Comparison of ENCODE assay signal across 8 cellular contexts in genomic region chr5:44774279-44774880, GRCh38. TPM values are rescaled to one million over a fixed set of nuclear protein-coding genes. Genes with fewer than 3 reads are reported as not detected.
DNase-seq lines count a peak whose midpoint lies in the region; ATAC-seq, FAIRE-seq and TF ChIP-seq lines count a peak whose summit lies in the region.

No MANE protein-coding gene starts in this region.

- H2AK9ac ChIP-seq in IMR-90 (replicated peaks; ENCODE audit: low read depth, low read length, poor library complexity), result no peak overlapping the region

- H4K8ac ChIP-seq in IMR-90 (ENCODE audit: low read depth in 2 of 2, low read length in 2 of 2), result no peak overlapping the region

- no peak overlapping the region for H3K9ac ChIP-seq in IMR-90 (ENCODE audit: low read depth, low read length)

- peak; percentile 88 for FAIRE-seq in RCC 7860 (lab: Jason Lieb, UNC)

- H3K9me1 ChIP-seq in IMR-90 (ENCODE audit: insufficient read depth, low read length), result no peaks in the 10 kb centered on the region

- peak; percentile 52 for DNase-seq in IMR-90
- DNase-seq in RCC 7860 (ENCODE audit: low spot score), result peak; percentile 50
- DNase-seq in esophagus squamous epithelium (lab: John Stamatoyannopoulos, UW), result no peak
- DNase-seq in prostate gland (ENCODE audit: low spot score), result no peak
- no peak for DNase-seq in cerebellar nuclear complex (lab: John Stamatoyannopoulos, UW)
- no peak for DNase-seq in activated T-cell treated with anti-CD3 and anti-CD28 coated beads, Interleukin-2, amount 50 U/mL, for 1 hour

- no peak overlapping the region for H4K91ac ChIP-seq in IMR-90 (ENCODE audit: insufficient read depth, low read depth, low read length)

- no peaks in the 10 kb centered on the region for H3K27me3 ChIP-seq in IMR-90 (ENCODE audit: control insufficient read depth, insufficient read depth, low read length)
- H3K27me3 ChIP-seq in esophagus squamous epithelium, result no peaks in the 10 kb centered on the region
- H3K27me3 ChIP-seq in prostate gland (replicated peaks; ENCODE audit: insufficient read depth), result no peaks in the 10 kb centered on the region

- ATAC-seq in GM18907 (IDR thresholded peaks at IDR 0.05; ENCODE audit: unreplicated experiment) (peak; percentile 66), IMR-90 (ENCODE audit: low read depth) (peak; percentile 82)

- WGBS in IMR-90 (ENCODE audit: extremely low coverage in 2 of 2, insufficient read length in 1 of 2), 2 experiments, result no CpG with 5 or more reads among the region's 1 CpG
- WGBS in esophagus squamous epithelium, 2 donors, result 3 to 11% methylated on average over 1 of the region's 1 CpG
- WGBS in prostate gland, result 5% methylated on average over 1 of the region's 1 CpG

- no peaks in the 10 kb centered on the region for H4K20me1 ChIP-seq in IMR-90 (ENCODE audit: insufficient read depth, low read length)

- intact Hi-C loops in IMR-90 (cut with micrococcal nuclease), result loop anchor here (1.0 to 10.0 kb wide), 6 partner anchors 238 to 1372 kb away; partner anchors contain the start of gene PAIP1
- intact Hi-C loops in esophagus squamous epithelium (cut with DNase I), result no loop called here
- intact Hi-C loops in prostate gland (cut with DNase I), result loop anchor here (5.0 kb wide), 3 partner anchors 237 to 1142 kb away; no protein-coding TSS in a partner anchor

- no peak for TF ChIP-seq POLR2A in IMR-90 (IDR thresholded peaks at IDR 0.05; ENCODE audit: low read depth, low read length)
- TF ChIP-seq POLR2A in esophagus squamous epithelium (IDR thresholded peaks at IDR 0.05), result no peak
- TF ChIP-seq POLR2A in prostate gland (IDR thresholded peaks at IDR 0.05), result no peak

- no peak overlapping the region for H3K4ac ChIP-seq in IMR-90 (ENCODE audit: low read depth, low read length)

- H2BK120ac ChIP-seq in IMR-90 (ENCODE audit: low read depth, low read length), result no peak overlapping the region

- no peak overlapping the region for H2AK5ac ChIP-seq in IMR-90 (ENCODE audit: low read depth, low read length)

- no TSS peak for BruUV-seq in IMR-90 (replicated peaks; lab: Mats Ljungman, UMichigan)

- no peaks in the 10 kb centered on the region for H3K9me3 ChIP-seq in IMR-90 (ENCODE audit: control insufficient read depth, insufficient read depth, low read length)
- H3K9me3 ChIP-seq in esophagus squamous epithelium, result no peaks in the 10 kb centered on the region
- no peaks in the 10 kb centered on the region for H3K9me3 ChIP-seq in prostate gland

- H3K27ac ChIP-seq in C4-2B, result no peak overlapping the region
- no peak overlapping the region for H3K27ac ChIP-seq in IMR-90 (ENCODE audit: insufficient read depth, low read length)
- H3K27ac ChIP-seq in esophagus squamous epithelium, result no peak overlapping the region
- H3K27ac ChIP-seq in prostate gland, result no peak overlapping the region

- H2AFZ ChIP-seq in IMR-90 (replicated peaks; ENCODE audit: low read length, poor library complexity), result no peak overlapping the region

- H2BK15ac ChIP-seq in IMR-90 (ENCODE audit: low read depth, low read length), result no peak overlapping the region

- POLR2A ChIA-PET in IMR-90 (lab: Charles Lee; ENCODE audit: unreplicated experiment), result no interaction called here

- no peaks in the 10 kb centered on the region for H3K79me1 ChIP-seq in IMR-90 (ENCODE audit: low read depth in 1 of 2, low read length in 2 of 2)

- H2BK20ac ChIP-seq in IMR-90 (ENCODE audit: low read depth, low read length), result no peak overlapping the region

- no peak overlapping the region for H2BK5ac ChIP-seq in IMR-90 (ENCODE audit: low read depth, low read length, poor library complexity, severe bottlenecking)

- H3K4me3 ChIP-seq in IMR-90 (ENCODE audit: insufficient read depth, low read depth, low read length) (no peak overlapping the region), esophagus squamous epithelium (no peak overlapping the region), prostate gland (no peak overlapping the region)

- no peak overlapping the region for H4K5ac ChIP-seq in IMR-90 (ENCODE audit: low read depth, low read length)

- peak; percentile 76 for TF ChIP-seq RAD21 in IMR-90 (IDR thresholded peaks at IDR 0.05; ENCODE audit: low read length)

- no peak overlapping the region for H3K14ac ChIP-seq in IMR-90 (replicated peaks; ENCODE audit: low read depth, low read length)

- TF ChIP-seq CTCF in C4-2B (conservative IDR thresholded peaks at IDR 0.05) (peak; percentile 71), IMR-90 (conservative IDR thresholded peaks at IDR 0.05; ENCODE audit: low read depth, low read length) (peak; percentile 68), esophagus squamous epithelium (IDR thresholded peaks at IDR 0.05) (peak in 5 of 6 experiments; percentile 26 to 55 (median 31)), prostate gland (IDR thresholded peaks at IDR 0.05) (peak; percentile 8 to 51 (median 49))

- H3K23ac ChIP-seq in IMR-90 (ENCODE audit: low read depth, low read length), result no peak overlapping the region

- H3K56ac ChIP-seq in IMR-90 (ENCODE audit: extremely low read depth, insufficient read depth, low read length), result no peak overlapping the region

- H3K4me2 ChIP-seq in IMR-90 (ENCODE audit: low read depth, low read length), result no peak overlapping the region

- dilution Hi-C loops in IMR-90 (cut with HindIII; ENCODE audit: low sequenced_read_pairs, unreplicated experiment), result no loop called here

- in situ Hi-C loops in IMR-90 (cut with MboI; ENCODE audit: low sequenced_read_pairs), result loop anchor here (10.0 kb wide), 1 partner anchor 1140 kb away; no protein-coding TSS in a partner anchor

- H3K18ac ChIP-seq in IMR-90 (ENCODE audit: low read depth, low read length), result no peak overlapping the region

- H3K36me3 ChIP-seq in IMR-90 (ENCODE audit: control insufficient read depth, insufficient read depth, low read length), result no peaks in the 10 kb centered on the region
- no peaks in the 10 kb centered on the region for H3K36me3 ChIP-seq in esophagus squamous epithelium
- no peaks in the 10 kb centered on the region for H3K36me3 ChIP-seq in prostate gland

- CTCF ChIA-PET in IMR-90 (lab: Yijun Ruan, JAX), result interaction anchor here (0.5 to 1.0 kb wide), 7 partner anchors 9 to 1543 kb away, joined by 3 to 4 read pairs (median 3); no protein-coding TSS in a partner anchor

- H3K4me1 ChIP-seq in IMR-90 (ENCODE audit: control insufficient read depth, insufficient read depth, low read length), result no peaks in the 10 kb centered on the region
- H3K4me1 ChIP-seq in esophagus squamous epithelium, result no peaks in the 10 kb centered on the region
- H3K4me1 ChIP-seq in prostate gland (replicated peaks), result no peaks in the 10 kb centered on the region

TF ChIP-seq in IMR-90, 13 proteins besides CTCF, POLR2A, EP300 and RAD21:
- TF ChIP-seq SMC3 (IDR thresholded peaks at IDR 0.05; ENCODE audit: low read depth, low read length) (peak; percentile 52), USF2 (IDR thresholded peaks at IDR 0.05; ENCODE audit: low read depth, low read length) (no peak)

RNA-seq across cellular contexts. Expression of gene MRPS30, which starts 34.4 kb away (rescaled TPM):
- total RNA-seq in IMR-90 (2012; rRNA removed), result 51.4 and 57.2 TPM in 2 replicates
- polyA plus RNA-seq in IMR-90 (2012; rRNA removed), result 18.3 and 19.6 TPM in 2 replicates
- 22.5 and 29.1 TPM in 2 replicates for polyA plus RNA-seq in IMR-90 (2012; cell fraction: cytosol; rRNA removed)
- polyA plus RNA-seq in IMR-90 (2012; cell fraction: nucleus; rRNA removed; ENCODE audit: low replicate concordance), result 11.6 and 17.7 TPM in 2 replicates
- total RNA-seq in esophagus squamous epithelium, result 10 to 100 TPM; 38.0 to 60.3 (median 49.5) TPM
- 10 to 100 TPM; 77.7 to 78.0 TPM for total RNA-seq in prostate gland

Comparison
In these comparisons a context has a peak if more than half of its experiments do, and no peak if none do; other contexts are left out.
1. DNase-seq: peak in IMR-90 (single experiment) and RCC 7860 (single experiment); none in esophagus squamous epithelium (single experiment), prostate gland (single experiment), cerebellar nuclear complex (0 of 2) and activated T-cell treated with anti-CD3 and anti-CD28 coated beads, Interleukin-2, amount 50 U/mL, for 1 hour (single experiment).
2. Peak in every context shown above with its lines, with median percentiles within 50 percentile points of each other: CTCF ChIP-seq.